14 cellular contexts compared by ENCODE assay signal in the genomic region with DNA sequence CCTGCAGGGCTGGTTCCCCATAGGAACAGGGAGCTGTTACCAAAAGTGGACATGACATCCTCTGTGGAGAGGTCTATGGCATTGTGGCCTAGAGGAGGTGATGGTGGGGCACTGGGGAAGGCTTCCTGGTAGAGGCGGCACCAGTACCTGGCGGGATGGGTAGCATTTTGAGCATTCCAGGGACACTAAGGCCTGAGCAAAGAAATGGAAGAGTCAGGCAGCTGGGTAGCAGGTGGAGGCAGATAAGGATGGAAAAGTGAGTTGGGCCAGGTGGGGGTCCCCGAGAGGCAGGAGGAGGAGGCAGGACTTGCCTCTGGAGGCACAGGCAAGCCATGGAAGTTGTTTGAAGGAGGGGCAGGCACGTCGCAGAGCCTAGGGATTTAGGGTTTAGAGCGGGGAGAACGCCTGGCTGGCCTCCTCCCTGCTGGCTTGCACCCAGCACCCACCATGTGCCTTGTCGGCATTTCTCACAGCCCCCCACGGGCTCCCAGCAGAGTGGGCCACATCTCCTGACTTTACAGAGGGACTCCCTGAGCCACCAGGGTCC.
"Had no signal": no experiment of that assay in that cellular context is flagged by ENCODE, and none has a peak within 500 bp of the region (broad histone marks: within the 10 kb centered on the region; RNA-seq: fewer than 3 reads in every experiment).

No MANE protein-coding gene starts in this region.

- H3K27ac ChIP-seq: cardiac muscle cell, ovary had no signal

- H3K27ac Mint-ChIP-seq: activated CD4-positive, alpha-beta T cell treated with anti-CD3 and anti-CD28 coated beads, Interleukin-2, amount 10 ng/mL, durations not matched to agents 7 days and 5 days; activated T-helper 1 cell treated with anti-CD3 and anti-CD28 coated beads, Interleukin-12 subunit alpha, Interleukin-12 subunit beta, Interleukin-2, Interleukin-4 antibody, amounts not matched to agents 30 ng/mL and 10 ng/mL and 1 ng/mL, durations not matched to agents 14 hours and 24 hours and 36 hours; stimulated activated naive B cell treated with anti-CD40 and anti-IgM and Interleukin-4, amounts not matched to agents 10 μg/mL and 1 μg/mL and 100 μg/mL, for 72 hours; T-helper 2 cell treated with Interferon-gamma antibody and Interleukin-4, amounts not matched to agents 5 μg/mL and 100 μg/mL, for 36 hours had no signal

- H3K4me3 Mint-ChIP-seq: activated CD4-positive, alpha-beta T cell treated with anti-CD3 and anti-CD28 coated beads, Interleukin-2, amount 10 ng/mL, durations not matched to agents 7 days and 5 days; activated T-helper 1 cell treated with anti-CD3 and anti-CD28 coated beads, Interleukin-12 subunit alpha, Interleukin-12 subunit beta, Interleukin-2, Interleukin-4 antibody, amounts not matched to agents 30 ng/mL and 10 ng/mL and 1 ng/mL, durations not matched to agents 14 hours and 24 hours and 36 hours; neural crest cell; stimulated activated naive B cell treated with anti-CD40 and anti-IgM and Interleukin-4, amounts not matched to agents 10 μg/mL and 1 μg/mL and 100 μg/mL, for 72 hours; T-helper 2 cell treated with Interferon-gamma antibody and Interleukin-4, amounts not matched to agents 5 μg/mL and 100 μg/mL, for 36 hours had no signal

- H3K9me3 Mint-ChIP-seq: activated CD4-positive, alpha-beta T cell treated with anti-CD3 and anti-CD28 coated beads, Interleukin-2, amount 10 ng/mL, durations not matched to agents 7 days and 5 days; activated T-helper 1 cell treated with anti-CD3 and anti-CD28 coated beads, Interleukin-12 subunit alpha, Interleukin-12 subunit beta, Interleukin-2, Interleukin-4 antibody, amounts not matched to agents 30 ng/mL and 10 ng/mL and 1 ng/mL, durations not matched to agents 14 hours and 24 hours and 36 hours; neural crest cell had no signal

- H3K27me3 ChIP-seq: cardiac muscle cell, ovary had no signal

- H3K36me3 ChIP-seq: cardiac muscle cell, ovary had no signal

- H3K9me3 ChIP-seq: ovary had no signal

- DNase-seq: activated CD4-positive, alpha-beta T cell treated with anti-CD3 and anti-CD28 coated beads, Interleukin-2, amount 10 ng/mL, durations not matched to agents 7 days and 5 days; activated CD4-positive, CD25-positive, alpha-beta regulatory T cell; activated naive CD4-positive, alpha-beta T cell treated with anti-CD3 and anti-CD28 coated beads, Interleukin-2, amount 50 U/mL, for 16 hours; mesendoderm; stimulated activated CD4-positive, alpha-beta T cell treated with anti-CD3 and anti-CD28 coated beads, Interleukin-2, amount 100 ng/mL, for 48 hours; stimulated activated naive B cell treated with anti-CD40 and anti-IgM and Interleukin-4, amounts not matched to agents 10 μg/mL and 1 μg/mL and 100 μg/mL, for 72 hours; substantia nigra; trophoblast cell had no signal

- ATAC-seq: esophagus mucosa; stimulated activated naive B cell treated with anti-CD40 and anti-IgM and Interleukin-4, amounts not matched to agents 10 μg/mL and 1 μg/mL and 100 μg/mL, for 72 hours had no signal

- H3K4me3 ChIP-seq: cardiac muscle cell, ovary had no signal
